37 cellular contexts compared by ENCODE assay signal in genomic region chr11:97419729-97420128, GRCh38.
"Had no signal": no experiment of that assay in that cellular context is flagged by ENCODE, and none has a peak within 500 bp of the region (broad histone marks: within the 10 kb centered on the region; RNA-seq: fewer than 3 reads in every experiment).

No MANE protein-coding gene starts in this region.

- H3K27ac ChIP-seq: ascending aorta, cardiac muscle cell, VCaP had no signal

- H3K4me1 ChIP-seq: ascending aorta had no signal

- H3K4me3 Mint-ChIP-seq: activated B cell treated with CpG ODN at 0.5 μM for 24 hours; activated CD4-positive, alpha-beta memory T cell treated with anti-CD3 and anti-CD28 coated beads for 36 hours; activated CD4-positive, alpha-beta T cell treated with anti-CD3 and anti-CD28 coated beads, Interleukin-2, amount 10 ng/mL, durations not matched to agents 24 days and 14 days; activated CD8-positive, alpha-beta T cell treated with anti-CD3 and anti-CD28 coated beads for 36 hours; activated naive CD4-positive, alpha-beta T cell treated with anti-CD3 and anti-CD28 coated beads, Interleukin-2, amount 10 ng/mL, durations not matched to agents 7 days and 5 days; activated naive CD4-positive, alpha-beta T cell treated with anti-CD3 and anti-CD28 coated beads, Interleukin-2, amount 50 U/mL, for 24 hours; activated naive CD8-positive, alpha-beta T cell; activated naive CD8-positive, alpha-beta T cell treated with anti-CD3 and anti-CD28 coated beads, Interleukin-2, amount 10 ng/mL, durations not matched to agents 7 days and 5 days; activated naive CD8-positive, alpha-beta T cell treated with anti-CD3 and anti-CD28 coated beads, Interleukin-2, amount 50 U/mL, for 24 hours; activated T-cell treated with anti-CD3 and anti-CD28 coated beads, Interleukin-2, amount 50 U/mL, for 4 hours; activated T-cell treated with anti-CD3 and anti-CD28 coated beads, Interleukin-2, amount 50 U/mL, for 72 hours; activated T-helper 1 cell treated with anti-CD3 and anti-CD28 coated beads, Interleukin-12 subunit alpha, Interleukin-12 subunit beta, Interleukin-2, Interleukin-4 antibody, amounts not matched to agents 30 ng/mL and 10 ng/mL and 1 ng/mL, durations not matched to agents 14 hours and 24 hours and 36 hours; brain; central memory CD8-positive, alpha-beta T cell; T-helper 2 cell treated with Interferon-gamma antibody and Interleukin-4, amounts not matched to agents 5 μg/mL and 100 μg/mL, for 36 hours had no signal

- H3K36me3 Mint-ChIP-seq: activated CD4-positive, alpha-beta memory T cell treated with anti-CD3 and anti-CD28 coated beads for 36 hours; activated naive CD4-positive, alpha-beta T cell treated with anti-CD3 and anti-CD28 coated beads, Interleukin-2, amount 10 ng/mL, durations not matched to agents 7 days and 5 days; activated naive CD4-positive, alpha-beta T cell treated with anti-CD3 and anti-CD28 coated beads, Interleukin-2, amount 50 U/mL, for 24 hours; activated naive CD8-positive, alpha-beta T cell; activated naive CD8-positive, alpha-beta T cell treated with anti-CD3 and anti-CD28 coated beads, Interleukin-2, amount 10 ng/mL, durations not matched to agents 7 days and 5 days; brain had no signal

- H3K4me3 ChIP-seq: ascending aorta, cardiac muscle cell had no signal

- H3K4me1 Mint-ChIP-seq: activated B cell treated with CpG ODN at 0.5 μM for 24 hours; activated CD4-positive, alpha-beta T cell treated with anti-CD3 and anti-CD28 coated beads, Interleukin-2, amount 10 ng/mL, durations not matched to agents 24 days and 14 days; activated naive CD4-positive, alpha-beta T cell treated with anti-CD3 and anti-CD28 coated beads, Interleukin-2, amount 10 ng/mL, durations not matched to agents 7 days and 5 days; activated naive CD4-positive, alpha-beta T cell treated with anti-CD3 and anti-CD28 coated beads, Interleukin-2, amount 50 U/mL, for 24 hours; activated naive CD8-positive, alpha-beta T cell treated with anti-CD3 and anti-CD28 coated beads, Interleukin-2, amount 10 ng/mL, durations not matched to agents 7 days and 5 days; activated naive CD8-positive, alpha-beta T cell treated with anti-CD3 and anti-CD28 coated beads, Interleukin-2, amount 50 U/mL, for 24 hours; brain; central memory CD8-positive, alpha-beta T cell had no signal

- H3K27ac Mint-ChIP-seq: activated B cell treated with CpG ODN at 0.5 μM for 24 hours; activated CD4-positive, alpha-beta memory T cell treated with anti-CD3 and anti-CD28 coated beads for 36 hours; activated CD4-positive, alpha-beta T cell treated with anti-CD3 and anti-CD28 coated beads, Interleukin-2, amount 10 ng/mL, durations not matched to agents 24 days and 14 days; activated CD8-positive, alpha-beta T cell treated with anti-CD3 and anti-CD28 coated beads for 36 hours; activated naive CD4-positive, alpha-beta T cell treated with anti-CD3 and anti-CD28 coated beads, Interleukin-2, amount 10 ng/mL, durations not matched to agents 7 days and 5 days; activated naive CD4-positive, alpha-beta T cell treated with anti-CD3 and anti-CD28 coated beads, Interleukin-2, amount 50 U/mL, for 24 hours; activated naive CD8-positive, alpha-beta T cell; activated naive CD8-positive, alpha-beta T cell treated with anti-CD3 and anti-CD28 coated beads, Interleukin-2, amount 10 ng/mL, durations not matched to agents 7 days and 5 days; activated naive CD8-positive, alpha-beta T cell treated with anti-CD3 and anti-CD28 coated beads, Interleukin-2, amount 50 U/mL, for 24 hours; activated T-cell treated with anti-CD3 and anti-CD28 coated beads, Interleukin-2, amount 50 U/mL, for 72 hours; activated T-helper 1 cell treated with anti-CD3 and anti-CD28 coated beads, Interleukin-12 subunit alpha, Interleukin-12 subunit beta, Interleukin-2, Interleukin-4 antibody, amounts not matched to agents 30 ng/mL and 10 ng/mL and 1 ng/mL, durations not matched to agents 14 hours and 24 hours and 36 hours; activated T-helper 2 cell treated with anti-CD3 and anti-CD28 coated beads, Interferon-gamma antibody, Interleukin-2, Interleukin-4, amounts not matched to agents 10 μg/mL and 5 μg/mL and 100 μg/mL, durations not matched to agents 14 hours and 24 hours and 36 hours; brain; T-helper 2 cell treated with Interferon-gamma antibody and Interleukin-4, amounts not matched to agents 5 μg/mL and 100 μg/mL, for 36 hours had no signal

- H3K36me3 ChIP-seq: ascending aorta, cardiac muscle cell had no signal

- FAIRE-seq: bronchial epithelial cell, TTC549 had no signal

- DNase-seq: activated B cell treated with CpG ODN at 0.5 μM for 24 hours; activated CD4-positive, alpha-beta memory T cell treated with anti-CD3 and anti-CD28 coated beads for 36 hours; activated CD4-positive, alpha-beta T cell treated with anti-CD3 and anti-CD28 coated beads for 4 hours; activated CD4-positive, alpha-beta T cell treated with anti-CD3 and anti-CD28 coated beads, Interleukin-2, amount 10 ng/mL, durations not matched to agents 24 days and 14 days; activated CD4-positive, alpha-beta T cell treated with anti-CD3 and anti-CD28 coated beads, Interleukin-2, amount 50 U/mL, for 1 hour; activated CD4-positive, alpha-beta T cell treated with anti-CD3 and anti-CD28 coated beads, Interleukin-2, amount 50 U/mL, for 4 hours; activated CD4-positive, CD25-positive, alpha-beta regulatory T cell treated with anti-CD3 and anti-CD28 coated beads, Interleukin-2, amount 50 U/mL, for 72 hours; activated CD8-positive, alpha-beta memory T cell treated with anti-CD3 and anti-CD28 coated beads, Interleukin-2, amount 50 U/mL, for 4 hours; activated CD8-positive, alpha-beta T cell treated with anti-CD3 and anti-CD28 coated beads for 36 hours; activated effector memory CD4-positive, alpha-beta T cell treated with Interleukin-2 at 50 U/mL for 16 hours; activated gamma-delta T cell; activated naive CD4-positive, alpha-beta T cell treated with anti-CD3 and anti-CD28 coated beads, Interleukin-2, amount 10 ng/mL, durations not matched to agents 7 days and 5 days; activated naive CD4-positive, alpha-beta T cell treated with Interleukin-2 at 50 U/mL for 16 hours; activated naive CD8-positive, alpha-beta T cell treated with anti-CD3 and anti-CD28 coated beads, Interleukin-2, amount 10 ng/mL, durations not matched to agents 7 days and 5 days; activated naive CD8-positive, alpha-beta T cell treated with anti-CD3 and anti-CD28 coated beads, Interleukin-2, amount 50 U/mL, for 24 hours; activated T-cell treated with anti-CD3 and anti-CD28 coated beads for 4 hours; activated T-cell treated with anti-CD3 and anti-CD28 coated beads, Interleukin-2, amount 50 U/mL, for 1 hour; activated T-cell treated with anti-CD3 and anti-CD28 coated beads, Interleukin-2, amount 50 U/mL, for 4 hours; activated T-cell treated with anti-CD3 and anti-CD28 coated beads, Interleukin-2, amount 50 U/mL, for 72 hours; amygdala; anterior cingulate cortex; caudate nucleus; cerebellar nuclear complex; T-helper 2 cell; T-helper 9 cell had no signal

- H3K27me3 ChIP-seq: ascending aorta, cardiac muscle cell had no signal

- H3K9me3 ChIP-seq: ascending aorta had no signal

- H3K27me3 Mint-ChIP-seq: activated B cell treated with CpG ODN at 0.5 μM for 24 hours; activated CD4-positive, alpha-beta memory T cell treated with anti-CD3 and anti-CD28 coated beads for 36 hours; activated CD4-positive, alpha-beta T cell treated with anti-CD3 and anti-CD28 coated beads, Interleukin-2, amount 10 ng/mL, durations not matched to agents 24 days and 14 days; activated CD8-positive, alpha-beta T cell treated with anti-CD3 and anti-CD28 coated beads for 36 hours; activated naive CD4-positive, alpha-beta T cell treated with anti-CD3 and anti-CD28 coated beads, Interleukin-2, amount 10 ng/mL, durations not matched to agents 7 days and 5 days; activated naive CD4-positive, alpha-beta T cell treated with anti-CD3 and anti-CD28 coated beads, Interleukin-2, amount 50 U/mL, for 24 hours; activated naive CD8-positive, alpha-beta T cell; activated naive CD8-positive, alpha-beta T cell treated with anti-CD3 and anti-CD28 coated beads, Interleukin-2, amount 10 ng/mL, durations not matched to agents 7 days and 5 days; activated naive CD8-positive, alpha-beta T cell treated with anti-CD3 and anti-CD28 coated beads, Interleukin-2, amount 50 U/mL, for 24 hours; brain; central memory CD8-positive, alpha-beta T cell had no signal

- ATAC-seq: activated CD8-positive, alpha-beta T cell treated with anti-CD3 and anti-CD28 coated beads for 36 hours; activated naive CD8-positive, alpha-beta T cell treated with anti-CD3 and anti-CD28 coated beads, Interleukin-2, amount 50 U/mL, for 24 hours; activated T-cell treated with anti-CD3 and anti-CD28 coated beads, Interleukin-2, amount 50 U/mL, for 4 hours; activated T-cell treated with anti-CD3 and anti-CD28 coated beads, Interleukin-2, amount 50 U/mL, for 72 hours had no signal
